In genomic region chr6:148599967-148600426, GRCh38 we compare ENCODE assay signal across 25 cellular contexts.
A peak's percentile ranks its signal among the peaks of the same experiment; 100 is the strongest.
DNase-seq lines count a peak whose midpoint lies in the region; ATAC-seq and TF ChIP-seq lines count a peak whose summit lies in the region.
"Had no signal": no experiment of that assay in that cellular context is flagged by ENCODE, and none has a peak within 500 bp of the region (broad histone marks: within the 10 kb centered on the region; RNA-seq: fewer than 3 reads in every experiment).

No MANE protein-coding gene starts in this region.

- TF ChIP-seq POLR2A in transverse colon (IDR thresholded peaks at IDR 0.05) = no peak

- H3K4me1 ChIP-seq in HUES48 (ENCODE audit: control insufficient read depth, insufficient read depth, low read length) (peaks cover 24% of the 10 kb centered on the region), endodermal cell (ENCODE audit: control insufficient read depth, insufficient read depth, low read length) (peaks cover 4% of the 10 kb centered on the region), transverse colon (no peaks in the 10 kb centered on the region)
- H3K4me1 ChIP-seq: left lung, prostate gland had no signal

- H3K9me3 ChIP-seq in HUES48 (ENCODE audit: control insufficient read depth, insufficient read depth, low read length) (peaks cover 17% of the 10 kb centered on the region), endodermal cell (ENCODE audit: control insufficient read depth, low read length) (peaks cover 61% of the 10 kb centered on the region), transverse colon (no peaks in the 10 kb centered on the region)
- H3K9me3 ChIP-seq: left lung, mucosa of descending colon, prostate gland had no signal

- peak overlapping the region; percentile 12 for H3K4me3 Mint-ChIP-seq in endodermal cell
- H3K4me3 Mint-ChIP-seq: activated CD4-positive, alpha-beta T cell treated with anti-CD3 and anti-CD28 coated beads, Interleukin-2, amount 10 ng/mL, durations not matched to agents 7 days and 5 days; activated T-helper 17 cell treated with anti-CD3 and anti-CD28 coated beads, Interleukin-2, amount 50 U/mL, for 72 hours; neural crest cell; stimulated activated effector memory CD8-positive, alpha-beta T cell treated with anti-CD3 and anti-CD28 coated beads, Interleukin-12 subunit alpha, Interleukin-12 subunit beta, amount 100 ng/mL, for 72 hours had no signal

- intact Hi-C loops in transverse colon (cut with DNase I; ENCODE audit: low total_unique reads) (no loop called here), head of caudate nucleus (cut with DNase I) (no loop called here)

- peaks cover 12% of the 10 kb centered on the region for H3K36me3 Mint-ChIP-seq in endodermal cell (ENCODE audit: low read depth)
- H3K36me3 Mint-ChIP-seq: activated naive CD4-positive, alpha-beta T cell treated with anti-CD3 and anti-CD28 coated beads, Interleukin-2, amount 50 U/mL, for 72 hours; stimulated activated effector memory CD8-positive, alpha-beta T cell treated with anti-CD3 and anti-CD28 coated beads, Interleukin-12 subunit alpha, Interleukin-12 subunit beta, amount 100 ng/mL, for 72 hours had no signal

- in situ Hi-C loops in transverse colon (cut with MboI; ENCODE audit: low pct_ligation_motif_present in 1 of 4, low pct_unique_long_range_greater_than_20kb in 1 of 4, low sequenced_read_pairs in 3 of 4) = loop anchor here in 1 of 4 donors (25.0 kb wide), 1 partner anchor 362 kb away; no protein-coding TSS in a partner anchor

- H3K4me1 Mint-ChIP-seq in endodermal cell = peaks cover 25% of the 10 kb centered on the region

- H3K4me3 ChIP-seq in HUES48 (ENCODE audit: low read depth, low read length) (peak overlapping the region; percentile 27; the same call in 1 of the 2 replicates), endodermal cell (ENCODE audit: low read length) (peak overlapping the region; percentile 67), transverse colon (no peak overlapping the region), coronary artery (no peak overlapping the region)
- H3K4me3 ChIP-seq: K562, left lung, mucosa of descending colon, prostate gland, SK-N-MC had no signal

- peak overlapping the region; percentile 86 for H3K27ac Mint-ChIP-seq in endodermal cell
- H3K27ac Mint-ChIP-seq: activated CD4-positive, alpha-beta T cell treated with anti-CD3 and anti-CD28 coated beads, Interleukin-2, amount 10 ng/mL, durations not matched to agents 7 days and 5 days; activated naive CD4-positive, alpha-beta T cell treated with anti-CD3 and anti-CD28 coated beads, Interleukin-2, amount 50 U/mL, for 72 hours; activated T-helper 17 cell treated with anti-CD3 and anti-CD28 coated beads, Interleukin-2, amount 50 U/mL, for 72 hours; stimulated activated effector memory CD8-positive, alpha-beta T cell treated with anti-CD3 and anti-CD28 coated beads, Interleukin-12 subunit alpha, Interleukin-12 subunit beta, amount 100 ng/mL, for 72 hours had no signal

- peaks cover 3% of the 10 kb centered on the region for H3K27me3 Mint-ChIP-seq in endodermal cell (ENCODE audit: insufficient read depth)

- 14 to 19% methylated on average over 4 to 7 of the region's 7 CpGs for WGBS in endodermal cell (ENCODE audit: insufficient coverage in 1 of 2, insufficient read length in 1 of 2), 2 experiments
- WGBS in transverse colon (ENCODE audit: low coverage in 1 of 2), 2 donors = 22 to 73% methylated on average over 1 to 7 of the region's 7 CpGs

- H3K9ac ChIP-seq in HUES48 (ENCODE audit: low read depth, low read length) (peak overlapping the region; percentile 28), endodermal cell (ENCODE audit: extremely low read depth, low read length, poor library complexity, severe bottlenecking) (no peak overlapping the region)

- peak overlapping the region; percentile 94 for H3K27ac ChIP-seq in HUES48 (ENCODE audit: low read depth, low read length)
- no peak overlapping the region for H3K27ac ChIP-seq in endodermal cell (ENCODE audit: low read depth, low read length)
- H3K27ac ChIP-seq in transverse colon = peak overlapping the region in 3 of 4 donors; percentile 35 to 69 (median 39)
- no peak overlapping the region for H3K27ac ChIP-seq in coronary artery
- H3K27ac ChIP-seq: HL-60, left lung, prostate gland, RWPE1, SK-N-MC had no signal

- peak; percentile 91 for DNase-seq in endodermal cell
- DNase-seq in left kidney (ENCODE audit: low read depth, low spot score) = peak; percentile 92
- no peak for DNase-seq in transverse colon
- no peak for DNase-seq in coronary artery (ENCODE audit: low spot score)
- no peak for DNase-seq in head of caudate nucleus
- DNase-seq: activated CD4-positive, alpha-beta T cell treated with anti-CD3 and anti-CD28 coated beads, Interleukin-2, amount 10 ng/mL, durations not matched to agents 7 days and 5 days; activated CD8-positive, alpha-beta memory T cell treated with anti-CD3 and anti-CD28 coated beads, Interleukin-2, amount 50 U/mL, for 4 hours; cerebellar nuclear complex; DMS 273 treated with DMSO at 0.1 percent for 48 hours; left lung; mucosa of descending colon; NCI-H2171 treated with DMSO at 0.1 percent for 48 hours; NCI-H526; stimulated activated CD4-positive, alpha-beta T cell treated with anti-CD3 and anti-CD28 coated beads, Interleukin-2, amount 100 ng/mL, for 24 hours had no signal

- TF ChIP-seq CTCF in endodermal cell (conservative IDR thresholded peaks at IDR 0.05) (no peak), transverse colon (IDR thresholded peaks at IDR 0.05) (no peak), coronary artery (IDR thresholded peaks at IDR 0.05) (no peak)

- H3K27me3 ChIP-seq in HUES48 (ENCODE audit: control insufficient read depth, insufficient read depth, low read length) (no peaks in the 10 kb centered on the region), endodermal cell (ENCODE audit: control insufficient read depth, insufficient read depth, low read length, poor library complexity, severe bottlenecking) (no peaks in the 10 kb centered on the region), transverse colon (no peaks in the 10 kb centered on the region)
- H3K27me3 ChIP-seq: left lung had no signal

- no peak for ATAC-seq in GM18511 (IDR thresholded peaks at IDR 0.05; ENCODE audit: unreplicated experiment)
- ATAC-seq: activated naive CD4-positive, alpha-beta T cell treated with anti-CD3 and anti-CD28 coated beads, Interleukin-2, amount 50 U/mL, for 72 hours; activated T-helper 17 cell treated with anti-CD3 and anti-CD28 coated beads, Interleukin-2, amount 50 U/mL, for 72 hours; K562; left lung; mucosa of descending colon; stimulated activated effector memory CD8-positive, alpha-beta T cell treated with anti-CD3 and anti-CD28 coated beads, Interleukin-12 subunit alpha, Interleukin-12 subunit beta, amount 100 ng/mL, for 72 hours had no signal

- peaks cover 47% of the 10 kb centered on the region for H3K9me3 Mint-ChIP-seq in endodermal cell
- H3K9me3 Mint-ChIP-seq: stimulated activated effector memory CD8-positive, alpha-beta T cell treated with anti-CD3 and anti-CD28 coated beads, Interleukin-12 subunit alpha, Interleukin-12 subunit beta, amount 100 ng/mL, for 72 hours had no signal

- no peaks in the 10 kb centered on the region for H3K36me3 ChIP-seq in HUES48 (ENCODE audit: control insufficient read depth, insufficient read depth, low read length)
- no peaks in the 10 kb centered on the region for H3K36me3 ChIP-seq in endodermal cell (ENCODE audit: control insufficient read depth, insufficient read depth, low read length)
- H3K36me3 ChIP-seq in transverse colon = no peaks in the 10 kb centered on the region
- H3K36me3 ChIP-seq: left lung, prostate gland had no signal

- TF ChIP-seq EP300 in transverse colon (IDR thresholded peaks at IDR 0.05; ENCODE audit: low read depth) = no peak

Comparison
In these comparisons a context has a peak if more than half of its experiments do, and no peak if none do; other contexts are left out.
1. H3K27ac ChIP-seq: peak in HUES48 (single experiment) and transverse colon (3 of 4); none in endodermal cell (single experiment) and coronary artery (0 of 2).
2. H3K4me3 ChIP-seq: peak in HUES48 (single experiment) and endodermal cell (single experiment); none in transverse colon (0 of 4) and coronary artery (single experiment).
3. DNase-seq: peak in endodermal cell (single experiment) and left kidney (single experiment); none in transverse colon (single experiment), coronary artery (single experiment) and head of caudate nucleus (0 of 42).